8 cellular contexts compared by ENCODE assay signal in genomic region chr12:4273651-4274395, GRCh38. TPM values are rescaled to one million over a fixed set of nuclear protein-coding genes. Genes with fewer than 3 reads are reported as not detected.
A peak's percentile ranks its signal among the peaks of the same experiment; 100 is the strongest.
DNase-seq lines count a peak whose midpoint lies in the region; ATAC-seq, FAIRE-seq and TF ChIP-seq lines count a peak whose summit lies in the region.

TSS of gene CCND2 (plus strand) at chr12:4273762. CDS start at chr12:4274041, 279 bp downstream.

- H3K27ac ChIP-seq in brain microvascular endothelial cell (no peak within 1 kb of the TSS), iPS DF 6.9 (ENCODE audit: low read length) (no peak within 1 kb of the TSS)

- peak; percentile 24 for ATAC-seq in HG03108 (IDR thresholded peaks at IDR 0.05; ENCODE audit: unreplicated experiment)
- no peak for ATAC-seq in HG03439 (IDR thresholded peaks at IDR 0.05; ENCODE audit: unreplicated experiment)

- FAIRE-seq in GM12891 (lab: Jason Lieb, UNC) = peak; percentile 96

- in situ Hi-C loops in brain microvascular endothelial cell (cut with HindIII; ENCODE audit: low pct_ligation_motif_present, low sequenced_read_pairs) = no loop called here

- peak; percentile 71 for DNase-seq in GM12891 (ENCODE audit: insufficient read length, low spot score)
- peak; percentile 64 for DNase-seq in T-helper 9 cell
- DNase-seq in brain microvascular endothelial cell = peak; percentile 51
- DNase-seq in iPS DF 6.9 (ENCODE audit: low read depth, low spot score) = no peak
- no peak for DNase-seq in retinal pigment epithelial cell (ENCODE audit: low read depth)
- no peak for DNase-seq in NCI-H1436 treated with DMSO at 0.1 percent for 48 hours (lab: John Stamatoyannopoulos, UW)

- H3K27me3 ChIP-seq in brain microvascular endothelial cell (replicated peaks) (peaks cover 67% of the 10 kb centered on the region), iPS DF 6.9 (ENCODE audit: control insufficient read depth, insufficient read depth, low read length) (no peaks in the 10 kb centered on the region; the same call in 1 of the 2 replicates)

- no CpG with 5 or more reads among the region's 52 CpGs for WGBS in iPS DF 6.9 (ENCODE audit: insufficient coverage, insufficient read length)

- peaks cover 5% of the 10 kb centered on the region; the same call in 1 of the 2 replicates for H3K4me1 ChIP-seq in iPS DF 6.9 (ENCODE audit: control insufficient read depth, insufficient read depth, low read length)

- TF ChIP-seq POLR2A in GM12891 (IDR thresholded peaks at IDR 0.05; ENCODE audit: low read depth, low read length) = peak; percentile 98

- H3K4me3 ChIP-seq in brain microvascular endothelial cell (ENCODE audit: low read depth, low read length) (peak within 1 kb of the TSS; percentile 37), iPS DF 6.9 (ENCODE audit: low read length) (peak within 1 kb of the TSS; percentile 91), retinal pigment epithelial cell (ENCODE audit: low read length) (peak within 1 kb of the TSS; percentile 61)

- TF ChIP-seq CTCF in brain microvascular endothelial cell (IDR thresholded peaks at IDR 0.05; ENCODE audit: low read depth, low read length, missing control alignments) = no peak
- TF ChIP-seq CTCF in retinal pigment epithelial cell (conservative IDR thresholded peaks at IDR 0.05; ENCODE audit: low read depth, low read length) = no peak

- H3K9me3 ChIP-seq in iPS DF 6.9 (ENCODE audit: control insufficient read depth, insufficient read depth, low read length) = no peaks in the 10 kb centered on the region

- H3K36me3 ChIP-seq in brain microvascular endothelial cell (replicated peaks) (no peaks in the 10 kb centered on the region), iPS DF 6.9 (ENCODE audit: control insufficient read depth, insufficient read depth, low read length) (peaks cover 15% of the 10 kb centered on the region; the same call in 1 of the 2 replicates)

TF ChIP-seq in GM12891, 5 proteins besides CTCF, POLR2A, EP300 and RAD21:
- TF ChIP-seq PAX5 (IDR thresholded peaks at IDR 0.05; ENCODE audit: insufficient read depth, low read length, severe bottlenecking) (no peak), POU2F2 (IDR thresholded peaks at IDR 0.05; ENCODE audit: low read depth, low read length) (peak; percentile 70; the same call in 1 of the 2 replicates), TAF1 (IDR thresholded peaks at IDR 0.05; ENCODE audit: low read depth, low read length) (peak; percentile 94), SPI1 (IDR thresholded peaks at IDR 0.05; ENCODE audit: low read depth, low read length) (no peak), POLR2AphosphoS5 (IDR thresholded peaks at IDR 0.05; ENCODE audit: low read depth, low read length) (peak; percentile 98)

RNA-seq across cellular contexts. Expression of gene CCND2, which starts in this region (rescaled TPM):
- polyA plus RNA-seq in GM12891 (2012; ENCODE audit: low read depth, missing spikeins) = 64.3 TPM

Comparison
In these comparisons a context has a peak if more than half of its experiments do, and no peak if none do; other contexts are left out.
1. DNase-seq: peak in GM12891 (single experiment), T-helper 9 cell (single experiment) and brain microvascular endothelial cell (single experiment); none in iPS DF 6.9 (single experiment), retinal pigment epithelial cell (single experiment) and NCI-H1436 treated with DMSO at 0.1 percent for 48 hours (single experiment).
2. H3K4me3 ChIP-seq: peak in every context shown above with its lines; median percentile 91 in iPS DF 6.9; 61 in retinal pigment epithelial cell; 37 in brain microvascular endothelial cell.